ENCODE assay signal across 1 cellular context in the genomic region with DNA sequence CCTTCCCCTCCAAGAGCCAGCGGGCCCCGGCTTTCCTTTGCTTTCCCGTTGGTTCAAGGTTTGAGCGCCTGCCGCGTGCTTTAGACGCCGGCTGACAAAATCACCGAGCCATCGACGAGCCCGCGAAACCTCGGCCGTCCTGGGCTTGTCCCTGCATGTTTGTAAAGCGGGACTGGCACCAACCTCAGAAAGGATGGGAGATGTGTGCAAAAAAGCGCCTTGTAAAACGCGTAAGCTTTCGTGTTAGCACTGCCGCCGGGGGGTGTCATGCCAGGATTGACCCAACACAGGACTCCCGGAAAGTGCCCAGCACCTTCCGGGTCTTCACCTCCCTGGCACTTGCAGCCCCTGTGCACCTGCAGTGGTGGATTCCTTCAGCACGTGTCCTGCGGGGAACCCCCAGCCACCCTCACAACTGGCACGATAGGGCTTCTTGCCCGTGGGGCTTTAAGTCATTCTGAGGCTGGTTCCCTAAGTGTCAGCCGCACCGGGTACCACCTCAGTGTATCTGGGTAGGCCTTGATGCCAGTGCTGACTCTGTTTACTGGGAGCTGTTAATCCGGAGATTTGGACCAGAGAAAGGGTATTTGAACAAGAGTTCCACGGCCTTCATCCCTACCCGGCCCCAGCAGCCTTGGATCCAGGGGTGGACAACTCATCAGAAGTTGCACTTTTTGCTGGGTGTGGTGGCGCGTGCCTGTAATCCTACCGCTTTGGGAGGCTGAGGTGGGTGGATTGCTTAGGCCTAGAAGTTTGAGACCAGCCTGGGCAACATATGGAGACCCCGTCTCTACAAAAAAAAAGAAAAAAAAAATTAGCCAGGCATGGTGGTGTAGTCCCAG.
TF ChIP-seq lines count a peak whose summit lies in the region.

No MANE protein-coding gene starts in this region.

TF ChIP-seq in HepG2, 621 proteins besides CTCF, POLR2A, EP300 and RAD21 (continued from another document):
- TF ChIP-seq SOX13 (IDR thresholded peaks at IDR 0.05) = no peak
- no peak for TF ChIP-seq SOX13 (CRISPR knock-in tag; conservative IDR thresholded peaks at IDR 0.05 in 1 of 2, IDR thresholded peaks at IDR 0.05 in 1 of 2)
- TF ChIP-seq YY1 (IDR thresholded peaks at IDR 0.05; ENCODE audit: insufficient read depth, insufficient replicate concordance, low read depth, low read length) = no peak
- no peak for TF ChIP-seq MBD4 (IDR thresholded peaks at IDR 0.05; ENCODE audit: borderline replicate concordance, low read length)
- peak; percentile 53; the same call in 1 of the 2 replicates for TF ChIP-seq ZNF274 (CRISPR knock-in tag; IDR thresholded peaks at IDR 0.05)
- no peak for TF ChIP-seq ATRX (CRISPR knock-in tag; IDR thresholded peaks at IDR 0.05; ENCODE audit: borderline replicate concordance)
- TF ChIP-seq, protein P1, sequence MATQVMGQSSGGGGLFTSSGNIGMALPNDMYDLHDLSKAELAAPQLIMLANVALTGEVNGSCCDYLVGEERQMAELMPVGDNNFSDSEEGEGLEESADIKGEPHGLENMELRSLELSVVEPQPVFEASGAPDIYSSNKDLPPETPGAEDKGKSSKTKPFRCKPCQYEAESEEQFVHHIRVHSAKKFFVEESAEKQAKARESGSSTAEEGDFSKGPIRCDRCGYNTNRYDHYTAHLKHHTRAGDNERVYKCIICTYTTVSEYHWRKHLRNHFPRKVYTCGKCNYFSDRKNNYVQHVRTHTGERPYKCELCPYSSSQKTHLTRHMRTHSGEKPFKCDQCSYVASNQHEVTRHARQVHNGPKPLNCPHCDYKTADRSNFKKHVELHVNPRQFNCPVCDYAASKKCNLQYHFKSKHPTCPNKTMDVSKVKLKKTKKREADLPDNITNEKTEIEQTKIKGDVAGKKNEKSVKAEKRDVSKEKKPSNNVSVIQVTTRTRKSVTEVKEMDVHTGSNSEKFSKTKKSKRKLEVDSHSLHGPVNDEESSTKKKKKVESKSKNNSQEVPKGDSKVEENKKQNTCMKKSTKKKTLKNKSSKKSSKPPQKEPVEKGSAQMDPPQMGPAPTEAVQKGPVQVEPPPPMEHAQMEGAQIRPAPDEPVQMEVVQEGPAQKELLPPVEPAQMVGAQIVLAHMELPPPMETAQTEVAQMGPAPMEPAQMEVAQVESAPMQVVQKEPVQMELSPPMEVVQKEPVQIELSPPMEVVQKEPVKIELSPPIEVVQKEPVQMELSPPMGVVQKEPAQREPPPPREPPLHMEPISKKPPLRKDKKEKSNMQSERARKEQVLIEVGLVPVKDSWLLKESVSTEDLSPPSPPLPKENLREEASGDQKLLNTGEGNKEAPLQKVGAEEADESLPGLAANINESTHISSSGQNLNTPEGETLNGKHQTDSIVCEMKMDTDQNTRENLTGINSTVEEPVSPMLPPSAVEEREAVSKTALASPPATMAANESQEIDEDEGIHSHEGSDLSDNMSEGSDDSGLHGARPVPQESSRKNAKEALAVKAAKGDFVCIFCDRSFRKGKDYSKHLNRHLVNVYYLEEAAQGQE (IDR thresholded peaks at IDR 0.05; ENCODE audit: borderline replicate concordance in 1 of 2, low read depth in 1 of 2, low read length in 2 of 2) = no peak; a peak in 1 of 4 replicates
- peak; percentile 83 for TF ChIP-seq ZNF460 (CRISPR knock-in tag; IDR thresholded peaks at IDR 0.05; ENCODE audit: borderline replicate concordance)
- TF ChIP-seq KLF6 (CRISPR knock-in tag; IDR thresholded peaks at IDR 0.05) = no peak
- TF ChIP-seq AGO2 (optimal IDR thresholded peaks at IDR 0.05; ENCODE audit: low read depth, low read length) = peak; percentile 82
- 0 out of 2 replicates have a peak, but pooled peaks have one; percentile 40 for TF ChIP-seq WIZ (CRISPR knock-in tag; IDR thresholded peaks at IDR 0.05)
- peak; percentile 42; the same call in 1 of the 2 replicates for TF ChIP-seq ARNT2 (CRISPR knock-in tag; IDR thresholded peaks at IDR 0.05; ENCODE audit: low read depth)
- TF ChIP-seq, protein P2, sequence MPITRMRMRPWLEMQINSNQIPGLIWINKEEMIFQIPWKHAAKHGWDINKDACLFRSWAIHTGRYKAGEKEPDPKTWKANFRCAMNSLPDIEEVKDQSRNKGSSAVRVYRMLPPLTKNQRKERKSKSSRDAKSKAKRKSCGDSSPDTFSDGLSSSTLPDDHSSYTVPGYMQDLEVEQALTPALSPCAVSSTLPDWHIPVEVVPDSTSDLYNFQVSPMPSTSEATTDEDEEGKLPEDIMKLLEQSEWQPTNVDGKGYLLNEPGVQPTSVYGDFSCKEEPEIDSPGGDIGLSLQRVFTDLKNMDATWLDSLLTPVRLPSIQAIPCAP (CRISPR knock-in tag; IDR thresholded peaks at IDR 0.05; ENCODE audit: low read depth) = no peak
- no peak for TF ChIP-seq TRIM22 (IDR thresholded peaks at IDR 0.05)
- no peak for TF ChIP-seq SP4 (CRISPR knock-in tag; IDR thresholded peaks at IDR 0.05)
- TF ChIP-seq BHLHE40 (IDR thresholded peaks at IDR 0.05; ENCODE audit: low read length) = 0 out of 2 replicates have a peak, but pooled peaks have one; percentile 16
- TF ChIP-seq HNRNPL (IDR thresholded peaks at IDR 0.05; ENCODE audit: low read depth, low read length) = peak; percentile 86; the same call in 1 of the 2 replicates
- no peak for TF ChIP-seq CEBPG (CRISPR knock-in tag; IDR thresholded peaks at IDR 0.05)
- no peak for TF ChIP-seq ASH2L (IDR thresholded peaks at IDR 0.05; ENCODE audit: insufficient read length, low read depth, low read length)
- TF ChIP-seq PRPF4 (IDR thresholded peaks at IDR 0.05; ENCODE audit: low read depth, low read length, poor library complexity, severe bottlenecking) = peak; percentile 20
- TF ChIP-seq ZFP36L1 (CRISPR knock-in tag; IDR thresholded peaks at IDR 0.05) = no peak
- TF ChIP-seq ZFP1 (CRISPR knock-in tag; IDR thresholded peaks at IDR 0.05) = no peak
- TF ChIP-seq, protein P3, sequence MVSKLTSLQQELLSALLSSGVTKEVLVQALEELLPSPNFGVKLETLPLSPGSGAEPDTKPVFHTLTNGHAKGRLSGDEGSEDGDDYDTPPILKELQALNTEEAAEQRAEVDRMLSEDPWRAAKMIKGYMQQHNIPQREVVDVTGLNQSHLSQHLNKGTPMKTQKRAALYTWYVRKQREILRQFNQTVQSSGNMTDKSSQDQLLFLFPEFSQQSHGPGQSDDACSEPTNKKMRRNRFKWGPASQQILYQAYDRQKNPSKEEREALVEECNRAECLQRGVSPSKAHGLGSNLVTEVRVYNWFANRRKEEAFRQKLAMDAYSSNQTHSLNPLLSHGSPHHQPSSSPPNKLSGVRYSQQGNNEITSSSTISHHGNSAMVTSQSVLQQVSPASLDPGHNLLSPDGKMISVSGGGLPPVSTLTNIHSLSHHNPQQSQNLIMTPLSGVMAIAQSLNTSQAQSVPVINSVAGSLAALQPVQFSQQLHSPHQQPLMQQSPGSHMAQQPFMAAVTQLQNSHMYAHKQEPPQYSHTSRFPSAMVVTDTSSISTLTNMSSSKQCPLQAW (CRISPR knock-in tag; IDR thresholded peaks at IDR 0.05) = 0 out of 2 replicates have a peak, but pooled peaks have one; percentile 38
- no peak for TF ChIP-seq ZNF331 (CRISPR knock-in tag; IDR thresholded peaks at IDR 0.05)
- no peak for TF ChIP-seq NCOA2 (CRISPR knock-in tag; IDR thresholded peaks at IDR 0.05)
- no peak for TF ChIP-seq BORCS8-MEF2B (CRISPR knock-in tag; IDR thresholded peaks at IDR 0.05)
- peak; percentile 32; the same call in 1 of the 2 replicates for TF ChIP-seq ZNF337 (CRISPR knock-in tag; IDR thresholded peaks at IDR 0.05; ENCODE audit: borderline replicate concordance, low read depth)
- no peak for TF ChIP-seq ZSCAN30 (CRISPR knock-in tag; IDR thresholded peaks at IDR 0.05)
- TF ChIP-seq RARG (CRISPR knock-in tag; IDR thresholded peaks at IDR 0.05; ENCODE audit: low read depth) = no peak
- TF ChIP-seq ZNF468 (CRISPR knock-in tag; IDR thresholded peaks at IDR 0.05) = 0 out of 2 replicates have a peak, but pooled peaks have one; percentile 22
- TF ChIP-seq NFE2 (CRISPR knock-in tag; IDR thresholded peaks at IDR 0.05) = no peak
- no peak for TF ChIP-seq RBFOX2 (IDR thresholded peaks at IDR 0.05; ENCODE audit: low read depth, low read length)
- TF ChIP-seq ZBTB8A (CRISPR knock-in tag; IDR thresholded peaks at IDR 0.05; ENCODE audit: borderline replicate concordance, low read depth) = 0 out of 2 replicates have a peak, but pooled peaks have one; percentile 61
- no peak for TF ChIP-seq ZNF678 (CRISPR knock-in tag; IDR thresholded peaks at IDR 0.05)
- TF ChIP-seq POGK (CRISPR knock-in tag; conservative IDR thresholded peaks at IDR 0.05) = peak; percentile 50; the same call in 1 of the 2 replicates
- no peak for TF ChIP-seq AHDC1 (CRISPR knock-in tag; IDR thresholded peaks at IDR 0.05; ENCODE audit: borderline replicate concordance)
- no peak for TF ChIP-seq JARID2 (CRISPR knock-in tag; IDR thresholded peaks at IDR 0.05; ENCODE audit: insufficient replicate concordance)
